12 cellular contexts compared by ENCODE assay signal in the genomic region with DNA sequence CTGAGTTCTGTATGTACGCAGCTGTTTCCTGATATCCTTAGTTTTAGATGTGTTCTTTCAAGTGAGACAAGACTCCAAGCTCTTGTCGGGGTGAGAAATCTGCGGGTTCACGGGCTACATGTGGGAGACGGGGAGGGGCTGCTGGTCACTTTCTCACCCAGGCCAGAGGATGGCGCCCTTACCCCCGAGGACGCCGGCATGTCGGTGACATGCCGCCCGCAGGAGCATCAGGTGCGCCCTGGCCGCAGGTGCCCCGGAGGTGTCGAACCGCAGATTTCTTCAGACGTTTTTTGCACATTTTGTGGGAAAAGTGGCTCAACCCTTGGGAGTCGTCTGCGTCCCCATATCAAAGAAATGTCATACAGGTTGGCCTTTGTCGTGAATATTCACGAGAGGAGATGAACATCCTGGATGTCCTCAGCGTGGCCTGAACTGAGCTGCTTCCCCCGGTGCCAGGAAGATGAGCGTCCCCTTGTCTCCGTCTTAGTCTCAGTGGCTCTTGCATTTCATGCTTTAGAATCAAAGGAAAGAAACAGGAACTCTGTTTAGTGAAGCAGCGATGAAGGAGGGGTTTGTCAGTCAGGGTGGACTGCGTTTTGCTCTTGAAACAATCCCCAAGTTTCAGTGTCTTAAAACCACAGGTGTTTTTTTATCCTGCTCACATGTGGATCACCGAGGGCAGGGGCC.
DNase-seq lines count a peak whose midpoint lies in the region; TF ChIP-seq lines count a peak whose summit lies in the region.
"Had no signal": no experiment of that assay in that cellular context is flagged by ENCODE, and none has a peak within 500 bp of the region (broad histone marks: within the 10 kb centered on the region; RNA-seq: fewer than 3 reads in every experiment).

No MANE protein-coding gene starts in this region.

- peaks cover 16% of the 10 kb centered on the region for H3K36me3 Mint-ChIP-seq in IgD-negative memory B cell
- peaks cover 28% of the 10 kb centered on the region for H3K36me3 Mint-ChIP-seq in neural progenitor cell

- H3K9me3 ChIP-seq in neural progenitor cell (ENCODE audit: low read depth), result no peaks in the 10 kb centered on the region
- H3K9me3 ChIP-seq: left lung had no signal

- H4K20me1 ChIP-seq in neural progenitor cell (ENCODE audit: low read depth), result no peaks in the 10 kb centered on the region

- H3K4me2 ChIP-seq in neural progenitor cell, result no peak overlapping the region

- no peak overlapping the region for H2AFZ ChIP-seq in neural progenitor cell (replicated peaks)

- no peaks in the 10 kb centered on the region for H3K36me3 ChIP-seq in neural progenitor cell

- DNase-seq in GM12864 (ENCODE audit: low read depth) (no peak), choroid plexus epithelial cell (ENCODE audit: low read depth) (no peak), neural progenitor cell (ENCODE audit: low spot score) (no peak), RPMI8226 (no peak), GOT3 (lab: John Stamatoyannopoulos, UW) (no peak), DMS 273 (lab: John Stamatoyannopoulos, UW; ENCODE audit: unreplicated experiment) (no peak)
- DNase-seq: activated CD8-positive, alpha-beta T cell treated with anti-CD3 and anti-CD28 coated beads for 36 hours; COR-L47; MV-4-11 had no signal

- no peaks in the 10 kb centered on the region for H3K9me3 Mint-ChIP-seq in IgD-negative memory B cell
- no peaks in the 10 kb centered on the region for H3K9me3 Mint-ChIP-seq in neural progenitor cell
- H3K9me3 Mint-ChIP-seq: activated CD8-positive, alpha-beta T cell treated with anti-CD3 and anti-CD28 coated beads for 36 hours; T-helper 2 cell treated with Interferon-gamma antibody and Interleukin-4, amounts not matched to agents 5 μg/mL and 100 μg/mL, for 36 hours had no signal

- peak overlapping the region in 2 of 3 donors; percentile 80 to 91 for H3K27ac Mint-ChIP-seq in IgD-negative memory B cell
- H3K27ac Mint-ChIP-seq in neural progenitor cell, result peak overlapping the region; percentile 54
- H3K27ac Mint-ChIP-seq: activated CD8-positive, alpha-beta T cell treated with anti-CD3 and anti-CD28 coated beads for 36 hours; T-helper 2 cell treated with Interferon-gamma antibody and Interleukin-4, amounts not matched to agents 5 μg/mL and 100 μg/mL, for 36 hours had no signal

- peak; percentile 11 for TF ChIP-seq CTCF in GM12864 (IDR thresholded peaks at IDR 0.05; ENCODE audit: low read depth, low read length, missing control alignments)
- TF ChIP-seq CTCF in choroid plexus epithelial cell (conservative IDR thresholded peaks at IDR 0.05; ENCODE audit: low read depth, low read length), result peak; percentile 21
- peak; percentile 32 for TF ChIP-seq CTCF in neural progenitor cell (IDR thresholded peaks at IDR 0.05)

- H3K27me3 ChIP-seq in neural progenitor cell, result no peaks in the 10 kb centered on the region
- H3K27me3 ChIP-seq: left lung had no signal

- H3K9ac ChIP-seq in neural progenitor cell, result no peak overlapping the region

- no peak overlapping the region for H3K27ac ChIP-seq in neural progenitor cell
- H3K27ac ChIP-seq: left lung had no signal

- H3K4me1 ChIP-seq in neural progenitor cell, result no peaks in the 10 kb centered on the region

- H3K4me1 Mint-ChIP-seq in IgD-negative memory B cell (peaks cover 26 to 28% (median 27%) of the 10 kb centered on the region in 3 donors), neural progenitor cell (peaks cover 3% of the 10 kb centered on the region)

- H3K79me2 ChIP-seq in neural progenitor cell (ENCODE audit: low read depth), result no peaks in the 10 kb centered on the region

- no peaks in the 10 kb centered on the region for H3K27me3 Mint-ChIP-seq in IgD-negative memory B cell
- peaks cover 3% of the 10 kb centered on the region for H3K27me3 Mint-ChIP-seq in neural progenitor cell (ENCODE audit: insufficient read depth, low read depth)
- H3K27me3 Mint-ChIP-seq: activated CD8-positive, alpha-beta T cell treated with anti-CD3 and anti-CD28 coated beads for 36 hours had no signal

- H3K4me3 ChIP-seq in GM12864 (ENCODE audit: low read depth, low read length), result no peak overlapping the region
- H3K4me3 ChIP-seq in choroid plexus epithelial cell (ENCODE audit: low read depth, low read length), result no peak overlapping the region
- H3K4me3 ChIP-seq in neural progenitor cell, result no peak overlapping the region
- H3K4me3 ChIP-seq: left lung had no signal

- no peaks in the 10 kb centered on the region for H3F3A ChIP-seq in neural progenitor cell (ENCODE audit: low read depth)

- peak overlapping the region; percentile 34 to 90 (median 81) for H3K4me3 Mint-ChIP-seq in IgD-negative memory B cell
- peak overlapping the region; percentile 18 for H3K4me3 Mint-ChIP-seq in neural progenitor cell
- H3K4me3 Mint-ChIP-seq: activated CD8-positive, alpha-beta T cell treated with anti-CD3 and anti-CD28 coated beads for 36 hours; T-helper 2 cell treated with Interferon-gamma antibody and Interleukin-4, amounts not matched to agents 5 μg/mL and 100 μg/mL, for 36 hours had no signal
